ENCODE assay signal across 20 cellular contexts in genomic region chrX:23981222-23981621, GRCh38.
"Had no signal": no experiment of that assay in that cellular context is flagged by ENCODE, and none has a peak within 500 bp of the region (broad histone marks: within the 10 kb centered on the region; RNA-seq: fewer than 3 reads in every experiment).

No MANE protein-coding gene starts in this region.

- H3K9me3 Mint-ChIP-seq: activated CD4-positive, alpha-beta T cell treated with anti-CD3 and anti-CD28 coated beads, Interleukin-2, amount 10 ng/mL, durations not matched to agents 7 days and 5 days; dendritic cell treated with granulocyte-macrophage colony-stimulating factor and Interleukin-4, amounts not matched to agents 40 ng/mL and 50 ng/mL, for 4 days; T-helper 1 cell treated with Interleukin-12 subunit alpha and Interleukin-12 subunit beta and Interleukin-4 antibody, amounts not matched to agents 30 μg/mL and 1 μg/mL, for 36 hours had no signal

- H3K9me3 ChIP-seq: adrenal gland, esophagus squamous epithelium, lower lobe of right lung, spleen, tibial artery had no signal

- H3K36me3 ChIP-seq: adrenal gland, esophagus squamous epithelium, lower lobe of right lung had no signal

- H3K4me1 ChIP-seq: adrenal gland, lower lobe of right lung, spleen, tibial artery had no signal

- H3K4me3 ChIP-seq: adrenal gland, esophagus squamous epithelium, lower lobe of right lung, spleen, tibial artery had no signal

- H3K27ac ChIP-seq: adrenal gland, lower lobe of right lung, spleen, tibial artery had no signal

- H3K4me3 Mint-ChIP-seq: activated CD4-positive, alpha-beta T cell treated with anti-CD3 and anti-CD28 coated beads, Interleukin-2, amount 10 ng/mL, durations not matched to agents 7 days and 5 days; dendritic cell treated with granulocyte-macrophage colony-stimulating factor and Interleukin-4, amounts not matched to agents 40 ng/mL and 50 ng/mL, for 4 days; T-helper 1 cell treated with Interleukin-12 subunit alpha and Interleukin-12 subunit beta and Interleukin-4 antibody, amounts not matched to agents 30 μg/mL and 1 μg/mL, for 36 hours had no signal

- H3K27me3 ChIP-seq: adrenal gland, spleen, tibial artery had no signal

- DNase-seq: activated CD4-positive, alpha-beta T cell treated with anti-CD3 and anti-CD28 coated beads, Interleukin-2, amount 10 ng/mL, durations not matched to agents 7 days and 5 days; activated CD8-positive, alpha-beta memory T cell treated with anti-CD3 and anti-CD28 coated beads for 24 hours; activated CD8-positive, alpha-beta memory T cell treated with anti-CD3 and anti-CD28 coated beads, Interleukin-2, amount 50 U/mL, for 48 hours; activated effector memory CD4-positive, alpha-beta T cell treated with anti-CD3 and anti-CD28 coated beads, Interleukin-2, amount 50 U/mL, for 16 hours; activated naive CD4-positive, alpha-beta T cell treated with anti-CD3 and anti-CD28 coated beads, Interleukin-2, amount 50 U/mL, for 16 hours; activated T-cell treated with anti-CD3 and anti-CD28 coated beads, Interleukin-2, amount 50 U/mL, for 48 hours; adrenal gland; effector CD8-positive, alpha-beta T cell; esophagus squamous epithelium; left colon; lower lobe of right lung; retina; spleen; stimulated activated CD8-positive, alpha-beta memory T cell treated with anti-CD3 and anti-CD28 coated beads, Interleukin-4, amount 100 ng/mL, for 48 hours; stimulated activated naive CD4-positive, alpha-beta T cell; tibial artery had no signal

- FAIRE-seq: islet of Langerhans had no signal

- ATAC-seq: activated CD4-positive, CD25-positive, alpha-beta regulatory T cell treated with anti-CD3 and anti-CD28 coated beads, Interleukin-2, amount 50 U/mL, for 24 hours; left colon; lower lobe of right lung had no signal

- H3K27me3 Mint-ChIP-seq: activated CD4-positive, alpha-beta T cell treated with anti-CD3 and anti-CD28 coated beads, Interleukin-2, amount 10 ng/mL, durations not matched to agents 7 days and 5 days; dendritic cell treated with granulocyte-macrophage colony-stimulating factor and Interleukin-4, amounts not matched to agents 40 ng/mL and 50 ng/mL, for 4 days had no signal

- H3K27ac Mint-ChIP-seq: activated CD4-positive, alpha-beta T cell treated with anti-CD3 and anti-CD28 coated beads, Interleukin-2, amount 10 ng/mL, durations not matched to agents 7 days and 5 days; dendritic cell treated with granulocyte-macrophage colony-stimulating factor and Interleukin-4, amounts not matched to agents 40 ng/mL and 50 ng/mL, for 4 days; T-helper 1 cell treated with Interleukin-12 subunit alpha and Interleukin-12 subunit beta and Interleukin-4 antibody, amounts not matched to agents 30 μg/mL and 1 μg/mL, for 36 hours had no signal
